ENCODE assay signal across 16 cellular contexts in the genomic region with DNA sequence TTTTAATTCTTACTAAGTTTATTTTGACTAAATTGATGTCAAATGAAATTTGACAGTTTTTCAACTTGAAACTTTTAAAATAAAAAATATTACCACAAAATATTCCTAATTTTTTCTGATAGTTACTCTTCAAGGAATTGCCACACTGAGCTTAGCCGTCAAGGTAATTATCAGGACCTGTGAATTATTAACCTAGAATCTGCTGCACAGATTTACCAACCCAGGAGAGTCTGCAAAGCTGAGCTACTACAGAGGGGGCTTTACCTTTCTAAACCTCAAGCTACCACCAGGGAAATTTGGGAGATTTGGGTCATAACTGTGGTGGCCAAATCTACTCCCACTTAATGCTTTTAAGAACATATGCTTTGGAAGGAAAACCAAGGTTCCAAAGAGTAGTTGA.
"Had no signal": no experiment of that assay in that cellular context is flagged by ENCODE, and none has a peak within 500 bp of the region (broad histone marks: within the 10 kb centered on the region; RNA-seq: fewer than 3 reads in every experiment).

No MANE protein-coding gene starts in this region.

- H3K4me3 ChIP-seq: left ventricle myocardium inferior, tibial artery had no signal

- H3K4me1 ChIP-seq: left ventricle myocardium inferior, tibial artery had no signal

- H3K36me3 ChIP-seq: left ventricle myocardium inferior, tibial artery had no signal

- ATAC-seq: activated CD4-positive, alpha-beta T cell treated with anti-CD3 and anti-CD28 coated beads for 36 hours; effector memory CD8-positive, alpha-beta T cell; naive thymus-derived CD4-positive, alpha-beta T cell; SK-N-SH treated with all-trans-retinoic acid at 6 μM for 48 hours; T-cell; WTC11 had no signal

- DNase-seq: activated CD4-positive, alpha-beta T cell treated with anti-CD3 and anti-CD28 coated beads for 36 hours; activated CD4-positive, alpha-beta T cell treated with anti-CD3 and anti-CD28 coated beads, Interleukin-2, amount 50 U/mL, for 48 hours; activated T-cell treated with anti-CD3 and anti-CD28 coated beads for 4 hours; amniotic stem cell; effector memory CD8-positive, alpha-beta T cell; erythroblast; naive thymus-derived CD4-positive, alpha-beta T cell; stimulated activated CD4-positive, alpha-beta T cell treated with anti-CD3 and anti-CD28 coated beads, Interleukin-12 subunit alpha, Interleukin-12 subunit beta, amount 100 ng/mL, for 4 hours; stimulated activated CD4-positive, alpha-beta T cell treated with anti-CD3 and anti-CD28 coated beads, Interleukin-1b, Interleukin-23, amount 100 ng/mL, for 48 hours; stimulated activated CD8-positive, alpha-beta memory T cell treated with anti-CD3 and anti-CD28 coated beads, Interleukin-4, amount 100 ng/mL, for 48 hours; stimulated activated naive CD4-positive, alpha-beta T cell treated with Interleukin-2 at 50 U/mL for 16 hours; T-cell; tibial artery had no signal

- H3K27me3 ChIP-seq: tibial artery had no signal

- H3K9me3 ChIP-seq: tibial artery had no signal

- H3K27ac ChIP-seq: left ventricle myocardium inferior, tibial artery had no signal
